ENCODE assay signal across 1 cellular context in genomic region chr1:162688521-162688920, GRCh38.
TF ChIP-seq lines count a peak whose summit lies in the region.

No MANE protein-coding gene starts in this region.

TF ChIP-seq in IMR-90, 13 proteins besides CTCF, POLR2A, EP300 and RAD21:
- TF ChIP-seq RFX5 (IDR thresholded peaks at IDR 0.05; ENCODE audit: low read depth, low read length) (no peak), NFE2L2 (IDR thresholded peaks at IDR 0.05; ENCODE audit: low read depth, low read length) (no peak), BHLHE40 (IDR thresholded peaks at IDR 0.05; ENCODE audit: low read depth, low read length) (no peak)
- TF ChIP-seq, protein P1, sequence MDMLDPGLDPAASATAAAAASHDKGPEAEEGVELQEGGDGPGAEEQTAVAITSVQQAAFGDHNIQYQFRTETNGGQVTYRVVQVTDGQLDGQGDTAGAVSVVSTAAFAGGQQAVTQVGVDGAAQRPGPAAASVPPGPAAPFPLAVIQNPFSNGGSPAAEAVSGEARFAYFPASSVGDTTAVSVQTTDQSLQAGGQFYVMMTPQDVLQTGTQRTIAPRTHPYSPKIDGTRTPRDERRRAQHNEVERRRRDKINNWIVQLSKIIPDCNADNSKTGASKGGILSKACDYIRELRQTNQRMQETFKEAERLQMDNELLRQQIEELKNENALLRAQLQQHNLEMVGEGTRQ (IDR thresholded peaks at IDR 0.05; ENCODE audit: low read depth, low read length): no peak
